In genomic region chr7:77219701-77220331, GRCh38 we compare ENCODE assay signal across 3 cellular contexts. TPM values are rescaled to one million over a fixed set of nuclear protein-coding genes. Genes with fewer than 3 reads are reported as not detected.
"Had no signal": no experiment of that assay in that cellular context is flagged by ENCODE, and none has a peak within 500 bp of the region (broad histone marks: within the 10 kb centered on the region; RNA-seq: fewer than 3 reads in every experiment).

No MANE protein-coding gene starts in this region.

RNA-seq across cellular contexts. Expression of gene FGL2, which starts 20.2 kb away (rescaled TPM):
- total RNA-seq: H1, H9, HT-29 had no signal
- polyA plus RNA-seq: H1 had no signal
